17 cellular contexts compared by ENCODE assay signal in genomic region chr7:38244516-38244915, GRCh38.
A peak's percentile ranks its signal among the peaks of the same experiment; 100 is the strongest.
DNase-seq lines count a peak whose midpoint lies in the region; ATAC-seq and TF ChIP-seq lines count a peak whose summit lies in the region.
"Had no signal": no experiment of that assay in that cellular context is flagged by ENCODE, and none has a peak within 500 bp of the region (broad histone marks: within the 10 kb centered on the region; RNA-seq: fewer than 3 reads in every experiment).

No MANE protein-coding gene starts in this region.

- DNase-seq in CD4-positive, alpha-beta memory T cell = no peak
- DNase-seq in HL-60 (ENCODE audit: low read depth in 1 of 2, low spot score in 1 of 2) (no peak), prostate gland (ENCODE audit: low spot score) (no peak), caudate nucleus (lab: John Stamatoyannopoulos, UW) (no peak), NOMO-1 treated with dmso at 0.1 percent for 144 hours (lab: John Stamatoyannopoulos, UW; ENCODE audit: unreplicated experiment) (no peak), kidney tubule cell (ENCODE audit: low spot score) (no peak)
- DNase-seq in central memory CD8-positive, alpha-beta T cell (ENCODE audit: low spot score in 2 of 2) = no peak
- DNase-seq: DMS153, EL, H9, NCI-H146, NCI-H2227 treated with DMSO at 0.1 percent for 48 hours, NCI-H526 treated with DMSO at 0.1 percent for 48 hours, OCI-M1, RPMI8226 had no signal

- POLR2A ChIA-PET in CD4-positive, alpha-beta memory T cell (lab: Charles Lee; ENCODE audit: partially characterized antibody) = no interaction called here

- intact Hi-C loops in CD4-positive, alpha-beta memory T cell (cut with micrococcal nuclease) = no loop called here
- intact Hi-C loops in prostate gland (cut with DNase I) = no loop called here

- ATAC-seq in central memory CD8-positive, alpha-beta T cell (replicated peaks; ENCODE audit: extremely low read depth, poor library complexity, severe bottlenecking) = no peak

- TF ChIP-seq CTCF in HL-60 (IDR thresholded peaks at IDR 0.05; ENCODE audit: insufficient read depth, low read length) (no peak), prostate gland (IDR thresholded peaks at IDR 0.05) (no peak)

- H3K4me3 Mint-ChIP-seq in CD4-positive, alpha-beta memory T cell = peak overlapping the region in 2 of 8 donors; percentile 27 to 59
- peak overlapping the region; percentile 61 for H3K4me3 Mint-ChIP-seq in central memory CD8-positive, alpha-beta T cell
- H3K4me3 Mint-ChIP-seq: B cell, H9 had no signal

- H3K27me3 Mint-ChIP-seq in CD4-positive, alpha-beta memory T cell = no peaks in the 10 kb centered on the region
- no peaks in the 10 kb centered on the region for H3K27me3 Mint-ChIP-seq in central memory CD8-positive, alpha-beta T cell
- H3K27me3 Mint-ChIP-seq: IgD-negative memory B cell had no signal

- WGBS in prostate gland = 94% methylated on average over 14 of the region's 14 CpGs

- H3K27ac Mint-ChIP-seq in CD4-positive, alpha-beta memory T cell = peak overlapping the region in 4 of 7 donors; percentile 9 to 82 (median 36)
- H3K27ac Mint-ChIP-seq in central memory CD8-positive, alpha-beta T cell (ENCODE audit: low read depth) = peak overlapping the region; percentile 91
- H3K27ac Mint-ChIP-seq: B cell, H9 had no signal

- no peaks in the 10 kb centered on the region for H3K4me1 ChIP-seq in CD4-positive, alpha-beta memory T cell (ENCODE audit: insufficient read depth, low read length)
- no peaks in the 10 kb centered on the region for H3K4me1 ChIP-seq in prostate gland (replicated peaks)

- H3K36me3 ChIP-seq in CD4-positive, alpha-beta memory T cell (ENCODE audit: insufficient read depth, low read length) = no peaks in the 10 kb centered on the region
- no peaks in the 10 kb centered on the region for H3K36me3 ChIP-seq in prostate gland

- no peak overlapping the region for H3K4me3 ChIP-seq in CD4-positive, alpha-beta memory T cell (ENCODE audit: low read length in 2 of 2)
- H3K4me3 ChIP-seq in HL-60 (replicated peaks; ENCODE audit: insufficient read depth, low read length) (no peak overlapping the region), prostate gland (no peak overlapping the region)

- no peaks in the 10 kb centered on the region for H3K27me3 ChIP-seq in CD4-positive, alpha-beta memory T cell (ENCODE audit: insufficient read depth, low read length)
- H3K27me3 ChIP-seq in HL-60 (ENCODE audit: insufficient read depth, poor library complexity, severe bottlenecking) (no peaks in the 10 kb centered on the region), prostate gland (replicated peaks; ENCODE audit: insufficient read depth) (no peaks in the 10 kb centered on the region)

- CTCF ChIA-PET in CD4-positive, alpha-beta memory T cell (lab: Charles Lee; ENCODE audit: partially characterized antibody) = no interaction called here

- no peaks in the 10 kb centered on the region for H3K9me3 Mint-ChIP-seq in CD4-positive, alpha-beta memory T cell
- H3K9me3 Mint-ChIP-seq in central memory CD8-positive, alpha-beta T cell = no peaks in the 10 kb centered on the region
- H3K9me3 Mint-ChIP-seq: H9, IgD-negative memory B cell had no signal

- H3K27ac ChIP-seq in CD4-positive, alpha-beta memory T cell (ENCODE audit: low read depth, low read length) = no peak overlapping the region
- H3K27ac ChIP-seq in HL-60 (replicated peaks) = peak overlapping the region; percentile 32
- H3K27ac ChIP-seq in prostate gland = peak overlapping the region; percentile 74 to 83
- H3K27ac ChIP-seq in caudate nucleus (ENCODE audit: low read depth, low read length) = no peak overlapping the region

- H3K36me3 Mint-ChIP-seq in CD4-positive, alpha-beta memory T cell = peaks cover 26 to 67% of the 10 kb centered on the region in 2 donors
- peaks cover 82% of the 10 kb centered on the region for H3K36me3 Mint-ChIP-seq in central memory CD8-positive, alpha-beta T cell (ENCODE audit: insufficient read depth)
- H3K36me3 Mint-ChIP-seq: IgD-negative memory B cell had no signal

- no peak for TF ChIP-seq POLR2A in prostate gland (IDR thresholded peaks at IDR 0.05)

- H3K4me1 Mint-ChIP-seq in CD4-positive, alpha-beta memory T cell = peaks cover 4 to 59% (median 13%) of the 10 kb centered on the region in 4 donors
- peaks cover 70% of the 10 kb centered on the region for H3K4me1 Mint-ChIP-seq in central memory CD8-positive, alpha-beta T cell
- H3K4me1 Mint-ChIP-seq: B cell, H9, IgD-negative memory B cell had no signal

- no peaks in the 10 kb centered on the region for H3K9me3 ChIP-seq in CD4-positive, alpha-beta memory T cell (ENCODE audit: control insufficient read depth in 1 of 2, low read length in 2 of 2)
- H3K9me3 ChIP-seq in prostate gland = no peaks in the 10 kb centered on the region

Comparison
In these comparisons a context has a peak if more than half of its experiments do, and no peak if none do; other contexts are left out.
1. H3K27ac ChIP-seq: peak in HL-60 (single experiment) and prostate gland (2 of 2); none in CD4-positive, alpha-beta memory T cell (single experiment) and caudate nucleus (single experiment).